In the genomic region with DNA sequence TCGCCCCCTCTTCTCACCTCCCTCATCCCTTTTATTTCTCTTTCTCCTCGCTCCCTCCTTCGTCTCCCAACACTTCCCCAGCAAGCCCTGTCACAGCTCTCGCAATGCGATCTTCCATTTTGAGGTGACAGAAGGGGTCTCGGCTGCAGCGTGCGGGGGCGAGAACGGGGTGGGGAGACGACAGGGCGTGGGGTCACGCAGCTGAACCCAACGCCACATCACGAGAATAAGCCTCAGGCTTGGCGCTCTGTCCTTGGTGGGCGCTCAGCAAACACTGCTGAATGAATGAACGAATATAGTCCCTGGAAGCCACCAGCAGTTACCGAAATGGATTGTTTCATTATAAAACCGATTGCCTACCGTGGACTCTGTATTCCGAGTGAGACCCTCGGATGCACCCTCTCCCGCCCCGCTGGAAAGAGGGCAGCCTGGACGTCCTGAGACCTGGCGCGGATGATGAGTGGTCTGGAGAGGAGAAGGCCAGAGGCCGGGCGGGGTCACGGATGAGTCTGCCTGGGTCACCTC, we compare ENCODE assay signal across 11 cellular contexts. TPM values are rescaled to one million over a fixed set of nuclear protein-coding genes. Genes with fewer than 3 reads are reported as not detected.
DNase-seq lines count a peak whose midpoint lies in the region; ATAC-seq and TF ChIP-seq lines count a peak whose summit lies in the region.
"Had no signal": no experiment of that assay in that cellular context is flagged by ENCODE, and none has a peak within 500 bp of the region (broad histone marks: within the 10 kb centered on the region; RNA-seq: fewer than 3 reads in every experiment).

No MANE protein-coding gene starts in this region.

- H4K20me1 ChIP-seq in GM23248 (ENCODE audit: insufficient read depth), result no peaks in the 10 kb centered on the region

- intact Hi-C loops in activated CD4-positive, alpha-beta memory T cell treated with anti-CD3 and anti-CD28 coated beads for 36 hours (cut with micrococcal nuclease), result loop anchor here (10.0 kb wide), 2 partner anchors 188 to 512 kb away; no protein-coding TSS in a partner anchor

- TF ChIP-seq CTCF in glutamatergic neuron (IDR thresholded peaks at IDR 0.05; ENCODE audit: partially characterized antibody, unreplicated experiment) (no peak), gastroesophageal sphincter (IDR thresholded peaks at IDR 0.05) (no peak)

- H3K27me3 ChIP-seq in GM23248 (replicated peaks; ENCODE audit: insufficient read depth), result no peaks in the 10 kb centered on the region
- peaks cover 100% of the 10 kb centered on the region for H3K27me3 ChIP-seq in gastroesophageal sphincter
- H3K27me3 ChIP-seq: ovary had no signal

- H3K9ac ChIP-seq in GM23248, result peak overlapping the region; percentile 94
- H3K9ac ChIP-seq: KMS-11 had no signal

- TF ChIP-seq POLR2A in gastroesophageal sphincter (IDR thresholded peaks at IDR 0.05), result no peak

- H3K4me1 Mint-ChIP-seq in activated CD4-positive, alpha-beta memory T cell treated with anti-CD3 and anti-CD28 coated beads for 36 hours (ENCODE audit: low read depth), result peaks cover 56% of the 10 kb centered on the region
- H3K4me1 Mint-ChIP-seq in glutamatergic neuron (ENCODE audit: low read depth, unreplicated experiment), result peaks cover 19% of the 10 kb centered on the region

- peak overlapping the region; percentile 100 for H3K4me3 ChIP-seq in GM23248
- peak overlapping the region; percentile 61 for H3K4me3 ChIP-seq in skeletal muscle cell (ENCODE audit: low read depth, low read length)
- peak overlapping the region in 1 of 2 donors; percentile 54 for H3K4me3 ChIP-seq in gastroesophageal sphincter

- H3K4me1 ChIP-seq in GM23248 (ENCODE audit: insufficient read depth) (peaks cover 18% of the 10 kb centered on the region), gastroesophageal sphincter (peaks cover 0 to 73% (median 28%) of the 10 kb centered on the region in 3 donors)

- POLR2A ChIA-PET in activated CD4-positive, alpha-beta memory T cell treated with anti-CD3 and anti-CD28 coated beads for 36 hours (lab: Charles Lee), result no interaction called here

- H3F3A ChIP-seq in GM23248 (ENCODE audit: insufficient read depth), result peaks cover 32% of the 10 kb centered on the region

- CTCF ChIA-PET in activated CD4-positive, alpha-beta memory T cell treated with anti-CD3 and anti-CD28 coated beads for 36 hours (lab: Charles Lee), result interaction anchor here (0.8 to 1.6 kb wide), 2 partner anchors 109 to 544 kb away, joined by 3 to 4 read pairs; no protein-coding TSS in a partner anchor

- H3K27ac ChIP-seq in GM23248 (peak overlapping the region; percentile 90), gastroesophageal sphincter (peak overlapping the region in 2 of 4 donors; percentile 63 to 66)
- H3K27ac ChIP-seq: KMS-11, ovary had no signal

- DNase-seq in GM23248, result no peak
- no peak for DNase-seq in activated CD4-positive, alpha-beta memory T cell treated with anti-CD3 and anti-CD28 coated beads for 36 hours
- no peak for DNase-seq in glutamatergic neuron
- no peak for DNase-seq in skeletal muscle cell (ENCODE audit: low read depth)
- no peak for DNase-seq in NCI-H1694 treated with DMSO at 0.1 percent for 48 hours (lab: John Stamatoyannopoulos, UW)
- DNase-seq in MV-4-11 (lab: John Stamatoyannopoulos, UW), result no peak
- DNase-seq: ovary had no signal

- H3K9me3 ChIP-seq in GM23248 (ENCODE audit: low read depth) (no peaks in the 10 kb centered on the region), gastroesophageal sphincter (peaks cover 0 to 17% (median 0%) of the 10 kb centered on the region in 3 donors)

- H3K27me3 Mint-ChIP-seq in activated CD4-positive, alpha-beta memory T cell treated with anti-CD3 and anti-CD28 coated beads for 36 hours, result peaks cover 87% of the 10 kb centered on the region
- peaks cover 53% of the 10 kb centered on the region for H3K27me3 Mint-ChIP-seq in glutamatergic neuron (ENCODE audit: unreplicated experiment)

- H3K9me2 ChIP-seq in GM23248 (ENCODE audit: insufficient read depth), result no peaks in the 10 kb centered on the region

- no peak for TF ChIP-seq EP300 in gastroesophageal sphincter (IDR thresholded peaks at IDR 0.05)

- H3K4me3 Mint-ChIP-seq in activated CD4-positive, alpha-beta memory T cell treated with anti-CD3 and anti-CD28 coated beads for 36 hours, result peak overlapping the region; percentile 70
- H3K4me3 Mint-ChIP-seq in glutamatergic neuron (ENCODE audit: unreplicated experiment), result peak overlapping the region; percentile 97

- H3K79me2 ChIP-seq in GM23248 (ENCODE audit: insufficient read depth), result peaks cover 77% of the 10 kb centered on the region

- peak overlapping the region; percentile 42 for H3K27ac Mint-ChIP-seq in activated CD4-positive, alpha-beta memory T cell treated with anti-CD3 and anti-CD28 coated beads for 36 hours
- H3K27ac Mint-ChIP-seq in glutamatergic neuron (ENCODE audit: unreplicated experiment), result peak overlapping the region; percentile 78

- 7 to 8% methylated on average over 30 to 31 of the region's 31 CpGs for WGBS in GM23248 (ENCODE audit: low coverage in 1 of 2, low lambda C conversion rate in 2 of 2, missing lambda C conversion rate in 2 of 2), 2 experiments
- WGBS in gastroesophageal sphincter (ENCODE audit: low coverage in 1 of 2), 2 donors, result 0 to 9% methylated on average over 1 to 14 of the region's 31 CpGs

- H3K4me2 ChIP-seq in GM23248 (ENCODE audit: unreplicated experiment), result peak overlapping the region; percentile 95
- H3K4me2 ChIP-seq: KMS-11 had no signal

- in situ Hi-C loops in GM23248 (cut with MboI), result no loop called here

- peaks cover 21% of the 10 kb centered on the region for H3K36me3 Mint-ChIP-seq in activated CD4-positive, alpha-beta memory T cell treated with anti-CD3 and anti-CD28 coated beads for 36 hours
- peaks cover 9% of the 10 kb centered on the region for H3K36me3 Mint-ChIP-seq in glutamatergic neuron (ENCODE audit: unreplicated experiment)

- H2AFZ ChIP-seq in GM23248, result peak overlapping the region; percentile 58

- ATAC-seq in gastroesophageal sphincter, result no peak
- no peak for ATAC-seq in GM21723 (IDR thresholded peaks at IDR 0.05; ENCODE audit: unreplicated experiment)
- ATAC-seq: HCT116 had no signal

- peaks cover 5% of the 10 kb centered on the region for H3K9me3 Mint-ChIP-seq in activated CD4-positive, alpha-beta memory T cell treated with anti-CD3 and anti-CD28 coated beads for 36 hours
- H3K9me3 Mint-ChIP-seq in glutamatergic neuron (ENCODE audit: unreplicated experiment), result peaks cover 61% of the 10 kb centered on the region

- H3K36me3 ChIP-seq in GM23248 (ENCODE audit: low read depth) (no peaks in the 10 kb centered on the region), gastroesophageal sphincter (no peaks in the 10 kb centered on the region)
- H3K36me3 ChIP-seq: ovary had no signal

RNA-seq across cellular contexts. Expression of a gene that starts 3.9 kb away (rescaled TPM):
- total RNA-seq in GM23248 (2014; rRNA removed; shearing (Covaris generic)), result 78.5 and 94.6 TPM in 2 replicates
- polyA plus RNA-seq in GM23248 (2016; fragmentation: Nextera tagmentation; extraction: Ambion mirVana), result 50.5 and 51.8 TPM in 2 replicates
- total RNA-seq in activated CD4-positive, alpha-beta memory T cell treated with anti-CD3 and anti-CD28 coated beads for 36 hours, result 1 to 10 TPM in 1 of 2 experiments, under 1 TPM in 1; 1.00 to 1.3 TPM
- total RNA-seq in glutamatergic neuron (ENCODE audit: unreplicated experiment), result 48.5 TPM
- total RNA-seq in gastroesophageal sphincter, result 10 to 100 TPM in 3 of 4 donors, 1 to 10 TPM in 1; 5.6 to 22.7 (median 15.1) TPM
